Comparison of ENCODE assay signal across 22 cellular contexts in genomic region chr2:222733470-222733845, GRCh38.
DNase-seq lines count a peak whose midpoint lies in the region; ATAC-seq, FAIRE-seq and TF ChIP-seq lines count a peak whose summit lies in the region.
"Had no signal": no experiment of that assay in that cellular context is flagged by ENCODE, and none has a peak within 500 bp of the region (broad histone marks: within the 10 kb centered on the region; RNA-seq: fewer than 3 reads in every experiment).

No MANE protein-coding gene starts in this region.

- H3K27me3 ChIP-seq in SJCRH30, result no peaks in the 10 kb centered on the region
- no peaks in the 10 kb centered on the region for H3K27me3 ChIP-seq in dorsolateral prefrontal cortex
- H3K27me3 ChIP-seq in trophoblast cell (ENCODE audit: insufficient read depth, low read length), result no peaks in the 10 kb centered on the region
- H3K27me3 ChIP-seq in stomach, result no peaks in the 10 kb centered on the region
- no peaks in the 10 kb centered on the region for H3K27me3 ChIP-seq in transverse colon

- H3K14ac ChIP-seq in trophoblast cell (ENCODE audit: low read length), result no peak overlapping the region

- no peak overlapping the region for H3K9ac ChIP-seq in trophoblast cell (ENCODE audit: low read length)

- no peak overlapping the region for H3K4ac ChIP-seq in trophoblast cell (ENCODE audit: low read depth, low read length)

- no peak overlapping the region for H2BK120ac ChIP-seq in trophoblast cell (ENCODE audit: insufficient read depth, low read length, poor library complexity)

- H3K9me3 ChIP-seq in SJCRH30 (replicated peaks) (no peaks in the 10 kb centered on the region), trophoblast cell (ENCODE audit: insufficient read depth, low read depth, low read length) (no peaks in the 10 kb centered on the region), stomach (no peaks in the 10 kb centered on the region), transverse colon (no peaks in the 10 kb centered on the region)
- H3K9me3 ChIP-seq: A549 had no signal

- in situ Hi-C loops in transverse colon (cut with MboI; ENCODE audit: low pct_ligation_motif_present in 1 of 4, low pct_unique_long_range_greater_than_20kb in 1 of 4, low sequenced_read_pairs in 3 of 4), result no loop called here

- no peak overlapping the region for H2AK5ac ChIP-seq in trophoblast cell (ENCODE audit: low read length)

- H4K8ac ChIP-seq in trophoblast cell (ENCODE audit: low read depth, low read length), result no peak overlapping the region

- H3K4me1 ChIP-seq in SJCRH30 (peaks cover 22% of the 10 kb centered on the region), trophoblast cell (ENCODE audit: control insufficient read depth in 1 of 2, insufficient read depth in 2 of 2, low read length in 2 of 2) (peaks cover 5 to 11% of the 10 kb centered on the region in 2 experiments), stomach (peaks cover 9 to 42% (median 18%) of the 10 kb centered on the region in 4 donors), transverse colon (peaks cover 9 to 20% (median 15%) of the 10 kb centered on the region in 4 donors)

- no peaks in the 10 kb centered on the region for H3K79me2 ChIP-seq in trophoblast cell (ENCODE audit: control insufficient read depth, insufficient read depth, low read length, poor library complexity)

- H3K36me3 ChIP-seq in SJCRH30 (no peaks in the 10 kb centered on the region), trophoblast cell (ENCODE audit: control insufficient read depth in 1 of 2, insufficient read depth in 2 of 2, low read length in 2 of 2) (no peaks in the 10 kb centered on the region), stomach (no peaks in the 10 kb centered on the region), transverse colon (no peaks in the 10 kb centered on the region)

- H4K12ac ChIP-seq in trophoblast cell (ENCODE audit: low read depth, low read length), result no peak overlapping the region

- H2BK12ac ChIP-seq in trophoblast cell (ENCODE audit: low read length), result no peak overlapping the region

- H3K18ac ChIP-seq in trophoblast cell (ENCODE audit: low read length), result no peak overlapping the region

- intact Hi-C loops in dorsolateral prefrontal cortex (cut with DNase I), result no loop called here
- intact Hi-C loops in stomach (cut with DNase I; ENCODE audit: low total_unique reads), result no loop called here
- intact Hi-C loops in transverse colon (cut with DNase I; ENCODE audit: low total_unique reads), result no loop called here

- no peak overlapping the region for H2BK5ac ChIP-seq in trophoblast cell (ENCODE audit: low read depth, low read length, poor library complexity)

- FAIRE-seq in GM12892 (lab: Jason Lieb, UNC), result peak; percentile 69
- FAIRE-seq: A549, G401.6 had no signal

- H3K4me2 ChIP-seq in trophoblast cell (ENCODE audit: low read length), result no peak overlapping the region
- H3K4me2 ChIP-seq: A549, PC-9 had no signal

- no peak overlapping the region for H3K23ac ChIP-seq in trophoblast cell (ENCODE audit: low read length)

- TF ChIP-seq EP300 in stomach (IDR thresholded peaks at IDR 0.05) (no peak), transverse colon (IDR thresholded peaks at IDR 0.05; ENCODE audit: low read depth) (no peak)

- H3K4me3 ChIP-seq in SJCRH30 (no peak overlapping the region), dorsolateral prefrontal cortex (peak overlapping the region in 5 of 59 donors; percentile 5 to 31 (median 26)), trophoblast cell (ENCODE audit: low read depth, low read length) (no peak overlapping the region), stomach (no peak overlapping the region), transverse colon (no peak overlapping the region)
- H3K4me3 ChIP-seq: A549, PC-9 had no signal

- H2AFZ ChIP-seq in trophoblast cell (ENCODE audit: insufficient read depth, low read length, poor library complexity), result no peak overlapping the region
- H2AFZ ChIP-seq: PC-9 had no signal

- TF ChIP-seq CTCF in dorsolateral prefrontal cortex (IDR thresholded peaks at IDR 0.05 in 54 of 56, conservative IDR thresholded peaks at IDR 0.05 in 2 of 56; ENCODE audit: low read depth in 1 of 56, partially characterized antibody in 56 of 56) (no peak), stomach (IDR thresholded peaks at IDR 0.05) (no peak), transverse colon (IDR thresholded peaks at IDR 0.05) (no peak)

- H3K27ac ChIP-seq in SJCRH30 (peak overlapping the region; percentile 39), dorsolateral prefrontal cortex (peak overlapping the region in 48 of 59 donors; percentile 6 to 79 (median 58)), trophoblast cell (ENCODE audit: low read depth, low read length) (no peak overlapping the region), stomach (peak overlapping the region in 1 of 5 donors; percentile 62), transverse colon (no peak overlapping the region)
- H3K27ac ChIP-seq: A549, PC-9 had no signal

- DNase-seq in GM12892 (ENCODE audit: insufficient read length) (no peak), SJCRH30 (no peak), dorsolateral prefrontal cortex (no peak), trophoblast cell (peak; percentile 42 to 66), stomach (no peak), transverse colon (no peak)
- DNase-seq: CD4-positive, alpha-beta memory T cell; COR-L47; GOT3; HCEC 1CT; Kasumi-1; NCI-H1105 treated with DMSO at 0.1 percent for 48 hours; NCI-H146; NCI-H1930; NCI-H2107; NCI-H524 treated with DMSO at 0.1 percent for 48 hours; NCI-H82; NK-92 treated with Interleukin-12 subunit alpha and Interleukin-12 subunit beta, amount 100 ng/mL, for 24 hours; PC-9 had no signal

- no peak for TF ChIP-seq POLR2A in GM12892 (IDR thresholded peaks at IDR 0.05; ENCODE audit: low read depth, low read length)
- no peak for TF ChIP-seq POLR2A in stomach (IDR thresholded peaks at IDR 0.05)
- TF ChIP-seq POLR2A in transverse colon (IDR thresholded peaks at IDR 0.05), result no peak

- no peak overlapping the region for H4K91ac ChIP-seq in trophoblast cell (ENCODE audit: low read depth, low read length)

- ATAC-seq in HG03432 (IDR thresholded peaks at IDR 0.05; ENCODE audit: unreplicated experiment), result no peak

- no CpG with 5 or more reads among the region's 3 CpGs for WGBS in trophoblast cell (ENCODE audit: extremely low coverage, insufficient coverage, insufficient read length)
- WGBS in stomach, 5 donors, result 94 to 96% (median 96%) methylated on average over 3 of the region's 3 CpGs
- WGBS in transverse colon (ENCODE audit: low coverage in 1 of 2), 2 donors, result 89 to 93% methylated on average over 3 of the region's 3 CpGs

- peaks cover 3% of the 10 kb centered on the region for H3K79me1 ChIP-seq in trophoblast cell (ENCODE audit: low read length)

Comparison
In these comparisons a context has a peak if more than half of its experiments do, and no peak if none do; other contexts are left out.
1. DNase-seq: peak in trophoblast cell (2 of 2); none in GM12892 (single experiment), SJCRH30 (0 of 2), dorsolateral prefrontal cortex (0 of 10), stomach (single experiment) and transverse colon (single experiment).
2. H3K27ac ChIP-seq: peak in SJCRH30 (single experiment) and dorsolateral prefrontal cortex (48 of 59); none in trophoblast cell (single experiment) and transverse colon (0 of 4).